1 cellular context compared by ENCODE assay signal in the genomic region with DNA sequence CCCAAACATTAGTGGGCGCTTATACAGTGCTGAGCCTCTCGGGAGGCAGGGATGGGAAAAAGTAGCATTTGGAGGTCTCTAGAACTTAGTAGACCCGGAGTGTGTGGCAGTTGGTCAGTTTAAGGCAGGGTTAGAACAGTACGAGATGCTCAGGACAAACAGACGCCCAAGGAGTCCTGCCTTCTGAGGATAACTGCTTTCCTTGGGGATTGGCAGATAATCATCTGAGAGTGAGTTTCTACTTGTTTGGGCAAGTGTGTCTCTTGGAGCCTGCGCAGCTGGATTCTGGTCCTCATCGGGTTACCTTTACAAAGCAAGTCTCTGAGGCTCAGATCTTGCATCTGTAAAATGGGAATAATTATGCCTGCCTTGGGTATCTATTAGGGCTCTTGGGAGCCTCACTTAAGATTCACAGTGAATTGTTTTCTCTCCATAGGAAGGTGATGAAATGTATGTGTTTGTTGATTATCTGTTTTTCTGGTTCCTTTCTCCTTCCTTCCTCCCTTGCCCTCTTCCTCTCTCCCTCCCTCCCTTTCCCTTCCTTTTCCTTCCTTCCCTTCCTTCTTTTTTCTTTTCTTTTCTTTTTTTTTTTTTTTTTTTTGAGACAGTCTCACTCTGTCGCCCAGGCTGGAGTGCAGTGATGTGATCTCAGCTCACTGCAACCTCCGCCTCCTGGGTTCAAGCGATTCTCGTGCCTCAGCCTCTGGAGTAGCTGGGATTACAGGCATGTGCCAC.
TF ChIP-seq lines count a peak whose summit lies in the region.

No MANE protein-coding gene starts in this region.

TF ChIP-seq in GM23338, 12 proteins besides CTCF, POLR2A, EP300 and RAD21 (continued from another document):
- TF ChIP-seq, protein P1, sequence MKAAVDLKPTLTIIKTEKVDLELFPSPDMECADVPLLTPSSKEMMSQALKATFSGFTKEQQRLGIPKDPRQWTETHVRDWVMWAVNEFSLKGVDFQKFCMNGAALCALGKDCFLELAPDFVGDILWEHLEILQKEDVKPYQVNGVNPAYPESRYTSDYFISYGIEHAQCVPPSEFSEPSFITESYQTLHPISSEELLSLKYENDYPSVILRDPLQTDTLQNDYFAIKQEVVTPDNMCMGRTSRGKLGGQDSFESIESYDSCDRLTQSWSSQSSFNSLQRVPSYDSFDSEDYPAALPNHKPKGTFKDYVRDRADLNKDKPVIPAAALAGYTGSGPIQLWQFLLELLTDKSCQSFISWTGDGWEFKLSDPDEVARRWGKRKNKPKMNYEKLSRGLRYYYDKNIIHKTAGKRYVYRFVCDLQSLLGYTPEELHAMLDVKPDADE (IDR thresholded peaks at IDR 0.05): no peak
- no peak for TF ChIP-seq JUNB (IDR thresholded peaks at IDR 0.05; ENCODE audit: unreplicated experiment)
- no peak for TF ChIP-seq NANOG (IDR thresholded peaks at IDR 0.05; ENCODE audit: borderline replicate concordance)
- TF ChIP-seq, protein P2, sequence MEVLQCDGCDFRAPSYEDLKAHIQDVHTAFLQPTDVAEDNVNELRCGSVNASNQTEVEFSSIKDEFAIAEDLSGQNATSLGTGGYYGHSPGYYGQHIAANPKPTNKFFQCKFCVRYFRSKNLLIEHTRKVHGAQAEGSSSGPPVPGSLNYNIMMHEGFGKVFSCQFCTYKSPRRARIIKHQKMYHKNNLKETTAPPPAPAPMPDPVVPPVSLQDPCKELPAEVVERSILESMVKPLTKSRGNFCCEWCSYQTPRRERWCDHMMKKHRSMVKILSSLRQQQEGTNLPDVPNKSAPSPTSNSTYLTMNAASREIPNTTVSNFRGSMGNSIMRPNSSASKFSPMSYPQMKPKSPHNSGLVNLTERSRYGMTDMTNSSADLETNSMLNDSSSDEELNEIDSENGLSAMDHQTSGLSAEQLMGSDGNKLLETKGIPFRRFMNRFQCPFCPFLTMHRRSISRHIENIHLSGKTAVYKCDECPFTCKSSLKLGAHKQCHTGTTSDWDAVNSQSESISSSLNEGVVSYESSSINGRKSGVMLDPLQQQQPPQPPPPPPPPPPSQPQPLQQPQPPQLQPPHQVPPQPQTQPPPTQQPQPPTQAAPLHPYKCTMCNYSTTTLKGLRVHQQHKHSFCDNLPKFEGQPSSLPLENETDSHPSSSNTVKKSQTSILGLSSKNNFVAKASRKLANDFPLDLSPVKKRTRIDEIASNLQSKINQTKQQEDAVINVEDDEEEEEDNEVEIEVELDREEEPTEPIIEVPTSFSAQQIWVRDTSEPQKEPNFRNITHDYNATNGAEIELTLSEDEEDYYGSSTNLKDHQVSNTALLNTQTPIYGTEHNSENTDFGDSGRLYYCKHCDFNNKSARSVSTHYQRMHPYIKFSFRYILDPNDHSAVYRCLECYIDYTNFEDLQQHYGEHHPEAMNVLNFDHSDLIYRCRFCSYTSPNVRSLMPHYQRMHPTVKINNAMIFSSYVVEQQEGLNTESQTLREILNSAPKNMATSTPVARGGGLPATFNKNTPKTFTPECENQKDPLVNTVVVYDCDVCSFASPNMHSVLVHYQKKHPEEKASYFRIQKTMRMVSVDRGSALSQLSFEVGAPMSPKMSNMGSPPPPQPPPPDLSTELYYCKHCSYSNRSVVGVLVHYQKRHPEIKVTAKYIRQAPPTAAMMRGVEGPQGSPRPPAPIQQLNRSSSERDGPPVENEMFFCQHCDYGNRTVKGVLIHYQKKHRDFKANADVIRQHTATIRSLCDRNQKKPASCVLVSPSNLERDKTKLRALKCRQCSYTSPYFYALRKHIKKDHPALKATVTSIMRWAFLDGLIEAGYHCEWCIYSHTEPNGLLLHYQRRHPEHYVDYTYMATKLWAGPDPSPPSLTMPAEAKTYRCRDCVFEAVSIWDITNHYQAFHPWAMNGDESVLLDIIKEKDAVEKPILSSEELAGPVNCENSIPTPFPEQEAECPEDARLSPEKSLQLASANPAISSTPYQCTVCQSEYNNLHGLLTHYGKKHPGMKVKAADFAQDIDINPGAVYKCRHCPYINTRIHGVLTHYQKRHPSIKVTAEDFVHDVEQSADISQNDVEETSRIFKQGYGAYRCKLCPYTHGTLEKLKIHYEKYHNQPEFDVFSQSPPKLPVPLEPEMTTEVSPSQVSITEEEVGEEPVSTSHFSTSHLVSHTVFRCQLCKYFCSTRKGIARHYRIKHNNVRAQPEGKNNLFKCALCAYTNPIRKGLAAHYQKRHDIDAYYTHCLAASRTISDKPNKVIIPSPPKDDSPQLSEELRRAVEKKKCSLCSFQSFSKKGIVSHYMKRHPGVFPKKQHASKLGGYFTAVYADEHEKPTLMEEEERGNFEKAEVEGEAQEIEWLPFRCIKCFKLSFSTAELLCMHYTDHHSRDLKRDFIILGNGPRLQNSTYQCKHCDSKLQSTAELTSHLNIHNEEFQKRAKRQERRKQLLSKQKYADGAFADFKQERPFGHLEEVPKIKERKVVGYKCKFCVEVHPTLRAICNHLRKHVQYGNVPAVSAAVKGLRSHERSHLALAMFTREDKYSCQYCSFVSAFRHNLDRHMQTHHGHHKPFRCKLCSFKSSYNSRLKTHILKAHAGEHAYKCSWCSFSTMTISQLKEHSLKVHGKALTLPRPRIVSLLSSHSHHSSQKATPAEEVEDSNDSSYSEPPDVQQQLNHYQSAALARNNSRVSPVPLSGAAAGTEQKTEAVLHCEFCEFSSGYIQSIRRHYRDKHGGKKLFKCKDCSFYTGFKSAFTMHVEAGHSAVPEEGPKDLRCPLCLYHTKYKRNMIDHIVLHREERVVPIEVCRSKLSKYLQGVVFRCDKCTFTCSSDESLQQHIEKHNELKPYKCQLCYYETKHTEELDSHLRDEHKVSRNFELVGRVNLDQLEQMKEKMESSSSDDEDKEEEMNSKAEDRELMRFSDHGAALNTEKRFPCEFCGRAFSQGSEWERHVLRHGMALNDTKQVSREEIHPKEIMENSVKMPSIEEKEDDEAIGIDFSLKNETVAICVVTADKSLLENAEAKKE (CRISPR knock-in tag; IDR thresholded peaks at IDR 0.05): no peak
- no peak for TF ChIP-seq STAT1 (IDR thresholded peaks at IDR 0.05; ENCODE audit: unreplicated experiment)
- no peak for TF ChIP-seq ZNF114 (CRISPR knock-in tag; IDR thresholded peaks at IDR 0.05)
- no peak for TF ChIP-seq POLR2AphosphoS5 (IDR thresholded peaks at IDR 0.05; ENCODE audit: low read depth)
- TF ChIP-seq EZH2 (IDR thresholded peaks at IDR 0.05; ENCODE audit: low read depth, unreplicated experiment): no peak
- no peak for TF ChIP-seq ZNF331 (CRISPR knock-in tag; IDR thresholded peaks at IDR 0.05; ENCODE audit: low read depth)
